ENCODE assay signal across 8 cellular contexts in genomic region chr11:66345316-66345649, GRCh38. TPM values are rescaled to one million over a fixed set of nuclear protein-coding genes. Genes with fewer than 3 reads are reported as not detected.
A peak's percentile ranks its signal among the peaks of the same experiment; 100 is the strongest.
DNase-seq lines count a peak whose midpoint lies in the region; ATAC-seq and TF ChIP-seq lines count a peak whose summit lies in the region.

No MANE protein-coding gene starts in this region.

- H3K4me1 ChIP-seq in thyroid gland: peaks cover 27 to 30% of the 10 kb centered on the region in 2 donors

- no peaks in the 10 kb centered on the region for H3K9me3 Mint-ChIP-seq in activated B cell treated with CpG ODN at 0.5 μM for 24 hours

- H3K27me3 Mint-ChIP-seq in activated B cell treated with CpG ODN at 0.5 μM for 24 hours: peaks cover 2% of the 10 kb centered on the region

- TF ChIP-seq POLR2A in thyroid gland (IDR thresholded peaks at IDR 0.05): no peak

- H3K9me3 ChIP-seq in iPS-18c (ENCODE audit: control insufficient read depth, insufficient read depth, low read length): no peaks in the 10 kb centered on the region
- H3K9me3 ChIP-seq in thyroid gland: no peaks in the 10 kb centered on the region

- DNase-seq in Right ventricle myocardium superior: no peak
- DNase-seq in left cardiac atrium: no peak
- DNase-seq in activated B cell treated with CpG ODN at 0.5 μM for 24 hours: no peak
- DNase-seq in thyroid gland: no peak
- no peak for DNase-seq in HPDE6-E6E7 (ENCODE audit: extremely low spot score)
- no peak for DNase-seq in T1000 (lab: John Stamatoyannopoulos, UW)
- DNase-seq in stimulated activated CD4-positive, alpha-beta T cell treated with anti-CD3 and anti-CD28 coated beads, Interleukin-4, amount 100 ng/mL, for 24 hours: no peak

- CTCF ChIA-PET in activated B cell treated with CpG ODN at 0.5 μM for 24 hours (lab: Charles Lee): interaction anchor here (0.7 to 3.2 kb wide), 4 partner anchors 33 to 641 kb away, joined by 3 to 17 read pairs (median 8); no protein-coding TSS in a partner anchor

- peaks cover 14 to 17% of the 10 kb centered on the region in 2 donors for H3K36me3 ChIP-seq in thyroid gland

- ATAC-seq in Right ventricle myocardium superior (ENCODE audit: poor library complexity) (peak; percentile 14), left cardiac atrium (no peak), activated B cell treated with CpG ODN at 0.5 μM for 24 hours (ENCODE audit: low read depth) (peak; percentile 11)

- WGBS in thyroid gland, 2 donors: 3 to 6% methylated on average over 6 of the region's 7 CpGs

- no peaks in the 10 kb centered on the region for H3K27me3 ChIP-seq in thyroid gland

- peak overlapping the region; percentile 93 for H3K27ac Mint-ChIP-seq in activated B cell treated with CpG ODN at 0.5 μM for 24 hours

- intact Hi-C loops in Right ventricle myocardium superior (cut with DNase I) (no loop called here), left cardiac atrium (cut with DNase I) (loop anchor here in 1 of 2 donors (5.0 kb wide), 1 partner anchor 42 kb away; no protein-coding TSS in a partner anchor), activated B cell treated with CpG ODN at 0.5 μM for 24 hours (cut with micrococcal nuclease) (loop anchor here (1.0 to 5.0 kb wide), 5 partner anchors 16 to 728 kb away; partner anchors contain the start of genes PCNX3 and RCE1), thyroid gland (cut with DNase I) (no loop called here)

- peak overlapping the region; percentile 61 to 81 (median 64) for H3K27ac ChIP-seq in thyroid gland

- H3K4me3 Mint-ChIP-seq in activated B cell treated with CpG ODN at 0.5 μM for 24 hours: peak overlapping the region; percentile 96

- peak overlapping the region; percentile 99 for H3K4me3 ChIP-seq in iPS-18c (ENCODE audit: insufficient read depth, low read depth, low read length)
- H3K4me3 ChIP-seq in thyroid gland (replicated peaks in 1 of 3): peak overlapping the region; percentile 65 to 92 (median 81)

- H3K36me3 Mint-ChIP-seq in activated B cell treated with CpG ODN at 0.5 μM for 24 hours (ENCODE audit: low read depth): peaks cover 40% of the 10 kb centered on the region

- TF ChIP-seq CTCF in activated B cell treated with CpG ODN at 0.5 μM for 24 hours (IDR thresholded peaks at IDR 0.05) (no peak), thyroid gland (IDR thresholded peaks at IDR 0.05) (no peak)

- POLR2A ChIA-PET in activated B cell treated with CpG ODN at 0.5 μM for 24 hours (lab: Charles Lee): interaction anchor here (0.6 to 5.4 kb wide), 9 partner anchors 26 to 1242 kb away, joined by 3 to 34 read pairs (median 4); partner anchors contain the start of genes CD248, RBM14, RCE1 and SLC29A2

- peaks cover 45% of the 10 kb centered on the region for H3K4me1 Mint-ChIP-seq in activated B cell treated with CpG ODN at 0.5 μM for 24 hours

RNA-seq across cellular contexts. Expression of gene BRMS1, which starts 0.4 kb away (rescaled TPM):
- total RNA-seq in Right ventricle myocardium superior: 15.1 TPM
- total RNA-seq in left cardiac atrium: 10 to 100 TPM; 14.9 to 19.3 TPM
- 56.9 and 59.2 TPM in 2 replicates for total RNA-seq in activated B cell treated with CpG ODN at 0.5 μM for 24 hours
- total RNA-seq in thyroid gland: 10 to 100 TPM; 41.4 to 64.4 (median 53.8) TPM

RNA-seq across cellular contexts. Expression of gene B4GAT1, which starts 2.1 kb away (rescaled TPM):
- total RNA-seq in Right ventricle myocardium superior: 51.3 TPM
- total RNA-seq in left cardiac atrium: 10 to 100 TPM; 37.9 to 41.1 TPM
- total RNA-seq in activated B cell treated with CpG ODN at 0.5 μM for 24 hours: 1.9 TPM in 2 replicates
- 10 to 100 TPM; 41.1 to 67.2 (median 49.5) TPM for total RNA-seq in thyroid gland

RNA-seq across cellular contexts. Expression of gene RIN1, which starts 9.0 kb away (rescaled TPM):
- total RNA-seq in Right ventricle myocardium superior (1.0 TPM), left cardiac atrium (1 to 10 TPM; 2.2 to 4.6 TPM), activated B cell treated with CpG ODN at 0.5 μM for 24 hours (0.76 and 0.98 TPM in 2 replicates), thyroid gland (1 to 10 TPM; 1.3 to 7.9 (median 2.2) TPM)

RNA-seq across cellular contexts. Expression of gene SLC29A2, which starts 26.3 kb away (rescaled TPM):
- total RNA-seq in Right ventricle myocardium superior: 16.3 TPM
- total RNA-seq in left cardiac atrium: 10 to 100 TPM; 15.1 to 16.6 TPM
- 13.5 and 17.1 TPM in 2 replicates for total RNA-seq in activated B cell treated with CpG ODN at 0.5 μM for 24 hours
- total RNA-seq in thyroid gland: 10 to 100 TPM in 2 of 4 donors, 1 to 10 TPM in 2; 5.0 to 11.4 (median 8.3) TPM

RNA-seq across cellular contexts. Expression of gene CD248, which starts 28.4 kb away (rescaled TPM):
- 15.7 TPM for total RNA-seq in Right ventricle myocardium superior
- total RNA-seq in left cardiac atrium: 10 to 100 TPM; 43.8 to 54.3 TPM
- total RNA-seq in activated B cell treated with CpG ODN at 0.5 μM for 24 hours: 0.22 TPM in 1 of 2 replicates, not detected in the other
- total RNA-seq in thyroid gland: 10 to 100 TPM in 1 of 4 donors, 1 to 10 TPM in 3; 4.6 to 24.8 (median 6.6) TPM

Comparison
In these comparisons a context has a peak if more than half of its experiments do, and no peak if none do; other contexts are left out.
1. ATAC-seq: peak in Right ventricle myocardium superior (single experiment) and activated B cell treated with CpG ODN at 0.5 μM for 24 hours (single experiment); none in left cardiac atrium (0 of 2).
2. RNA of gene B4GAT1, which starts 2.1 kb away (total RNA-seq): 41.1 to 67.2 TPM in thyroid gland, 51.3 TPM in Right ventricle myocardium superior (single experiment) and 37.9 to 41.1 TPM in left cardiac atrium; 1.9 TPM in activated B cell treated with CpG ODN at 0.5 μM for 24 hours; every median in the first group is over 10 times any median in the second.